In genomic region chr12:48038085-48038484, GRCh38 we compare ENCODE assay signal across 22 cellular contexts. TPM values are rescaled to one million over a fixed set of nuclear protein-coding genes. Genes with fewer than 3 reads are reported as not detected.
DNase-seq lines count a peak whose midpoint lies in the region; ATAC-seq and TF ChIP-seq lines count a peak whose summit lies in the region.
"Had no signal": no experiment of that assay in that cellular context is flagged by ENCODE, and none has a peak within 500 bp of the region (broad histone marks: within the 10 kb centered on the region; RNA-seq: fewer than 3 reads in every experiment).

No MANE protein-coding gene starts in this region.

- no peaks in the 10 kb centered on the region for H3K9me3 ChIP-seq in H9 (ENCODE audit: control insufficient read depth, low read depth, low read length)
- H3K9me3 ChIP-seq in hepatocyte (ENCODE audit: low read depth), result no peaks in the 10 kb centered on the region
- no peaks in the 10 kb centered on the region for H3K9me3 ChIP-seq in neuronal stem cell (replicated peaks in 1 of 2; ENCODE audit: control insufficient read depth in 2 of 2, insufficient read depth in 1 of 2, low read depth in 1 of 2, low read length in 2 of 2)
- H3K9me3 ChIP-seq: heart right ventricle, ovary, SJCRH30 had no signal

- H4K5ac ChIP-seq in H9 (ENCODE audit: insufficient read length, low read depth, low read length), result no peak overlapping the region

- no peak overlapping the region for H2BK120ac ChIP-seq in H9 (ENCODE audit: low read depth, low read length, poor library complexity, severe bottlenecking)
- no peak overlapping the region for H2BK120ac ChIP-seq in neuronal stem cell (ENCODE audit: low read depth, low read length)

- DNase-seq in H9, result no peak
- DNase-seq in NOMO-1 treated with dmso at 0.1 percent for 144 hours (lab: John Stamatoyannopoulos, UW; ENCODE audit: unreplicated experiment), result peak; percentile 19
- no peak for DNase-seq in hepatocyte (ENCODE audit: low spot score)
- DNase-seq in neuronal stem cell (ENCODE audit: low spot score), result no peak
- no peak for DNase-seq in NCI-H2171 treated with DMSO at 0.1 percent for 48 hours (lab: John Stamatoyannopoulos, UW)
- no peak for DNase-seq in posterior cingulate gyrus
- DNase-seq in activated naive CD4-positive, alpha-beta T cell treated with anti-CD3 and anti-CD28 coated beads, Interleukin-2, amount 50 U/mL, for 72 hours (ENCODE audit: low spot score in 2 of 2), result no peak
- DNase-seq: activated CD4-positive, alpha-beta T cell treated with anti-CD3 and anti-CD28 coated beads for 1 hour; activated CD8-positive, alpha-beta memory T cell treated with anti-CD3 and anti-CD28 coated beads, Interleukin-2, amount 10 ng/mL, durations not matched to agents 7 days and 5 days; activated effector memory CD4-positive, alpha-beta T cell treated with Interleukin-2 at 50 U/mL for 16 hours; amniotic stem cell; effector memory CD4-positive, alpha-beta T cell; GM23248; heart right ventricle; NCI-H1694 treated with DMSO at 0.1 percent for 48 hours; NCI-H446; NK-92 treated with Interleukin-12 subunit alpha and Interleukin-12 subunit beta, amount 100 ng/mL, for 24 hours had no signal

- no peak overlapping the region for H3T11ph ChIP-seq in H9 (ENCODE audit: low read length)

- peak overlapping the region; percentile 3 for H3K4me2 ChIP-seq in H9 (ENCODE audit: insufficient read depth, insufficient read length, low read length)
- H3K4me2 ChIP-seq in hepatocyte, result peak overlapping the region; percentile 42
- no peak overlapping the region for H3K4me2 ChIP-seq in neuronal stem cell (ENCODE audit: insufficient read depth, low read length, poor library complexity, severe bottlenecking)

- no peak overlapping the region for H3K4ac ChIP-seq in H9 (ENCODE audit: low read depth, low read length)
- no peak overlapping the region for H3K4ac ChIP-seq in neuronal stem cell (ENCODE audit: low read length)

- H2BK12ac ChIP-seq in H9 (ENCODE audit: insufficient read length, low read depth, low read length) (peak overlapping the region; percentile 53), neuronal stem cell (ENCODE audit: low read length) (no peak overlapping the region)

- H3K23ac ChIP-seq in H9 (ENCODE audit: insufficient read length, low read depth, low read length) (no peak overlapping the region), neuronal stem cell (ENCODE audit: low read depth, low read length, poor library complexity) (no peak overlapping the region)

- H2AFZ ChIP-seq in H9 (ENCODE audit: low read length) (no peak overlapping the region), hepatocyte (peak overlapping the region; percentile 24), neuronal stem cell (ENCODE audit: low read length) (peak overlapping the region; percentile 86)

- H3K27me3 ChIP-seq in H9 (ENCODE audit: insufficient read depth, low read length), result peaks cover 5% of the 10 kb centered on the region; the same call in 1 of the 2 replicates
- H3K27me3 ChIP-seq in hepatocyte, result no peaks in the 10 kb centered on the region
- H3K27me3 ChIP-seq in neuronal stem cell (ENCODE audit: control insufficient read depth in 3 of 3, insufficient read depth in 3 of 3, low read depth in 1 of 3, low read length in 3 of 3), result no peaks in the 10 kb centered on the region
- H3K27me3 ChIP-seq: ovary, SJCRH30 had no signal

- no peak overlapping the region for H3K56ac ChIP-seq in H9 (ENCODE audit: insufficient read length, low read depth, low read length)

- H4K91ac ChIP-seq in H9 (ENCODE audit: insufficient read length, low read depth, low read length) (peak overlapping the region; percentile 11), neuronal stem cell (ENCODE audit: low read depth, low read length, poor library complexity) (peak overlapping the region; percentile 13)

- H3K79me1 ChIP-seq in H9 (ENCODE audit: insufficient read depth, low read depth, low read length, poor library complexity, severe bottlenecking) (no peaks in the 10 kb centered on the region), neuronal stem cell (ENCODE audit: low read depth, low read length) (no peaks in the 10 kb centered on the region)

- H3K23me2 ChIP-seq in H9 (ENCODE audit: insufficient read length, low read depth, low read length, poor library complexity, severe bottlenecking), result no peaks in the 10 kb centered on the region

- H4K20me1 ChIP-seq in H9 (ENCODE audit: control insufficient read depth, insufficient read depth, insufficient read length) (no peaks in the 10 kb centered on the region), hepatocyte (ENCODE audit: insufficient read depth, poor library complexity, severe bottlenecking) (no peaks in the 10 kb centered on the region)

- H3K18ac ChIP-seq in H9 (ENCODE audit: insufficient read length, low read depth, low read length), result peak overlapping the region; percentile 82
- H3K18ac ChIP-seq in neuronal stem cell (ENCODE audit: low read length), result peak overlapping the region; percentile 68

- WGBS in H9 (ENCODE audit: extremely low coverage, insufficient read length, low lambda C conversion rate), result no CpG with 5 or more reads among the region's 5 CpGs
- 83% methylated on average over 5 of the region's 5 CpGs for WGBS in hepatocyte (ENCODE audit: low lambda C conversion rate, missing lambda C conversion rate)
- no CpG with 5 or more reads among the region's 5 CpGs for WGBS in neuronal stem cell (ENCODE audit: extremely low coverage in 2 of 2, insufficient read length in 2 of 2, insufficient replicate concordance in 1 of 2), 2 donors

- H3K4me1 Mint-ChIP-seq in H9, result peaks cover 31 to 33% of the 10 kb centered on the region in 2 experiments
- H3K4me1 Mint-ChIP-seq: activated CD8-positive, alpha-beta memory T cell treated with anti-CD3 and anti-CD28 coated beads, Interleukin-2, amount 10 ng/mL, durations not matched to agents 7 days and 5 days had no signal

- TF ChIP-seq CTCF in H9 (conservative IDR thresholded peaks at IDR 0.05), result no peak
- no peak for TF ChIP-seq CTCF in hepatocyte (IDR thresholded peaks at IDR 0.05; ENCODE audit: poor library complexity)

- H3K79me2 ChIP-seq in H9 (ENCODE audit: insufficient read depth, low read length) (no peaks in the 10 kb centered on the region), hepatocyte (no peaks in the 10 kb centered on the region)

- H2BK15ac ChIP-seq in H9 (ENCODE audit: low read depth, low read length) (no peak overlapping the region), neuronal stem cell (ENCODE audit: low read length) (no peak overlapping the region)

- H3K9ac ChIP-seq in H9 (ENCODE audit: extremely low read depth, insufficient read length, low read length), result no peak overlapping the region
- H3K9ac ChIP-seq in neuronal stem cell (ENCODE audit: low read depth, low read length, poor library complexity), result no peak overlapping the region
- H3K9ac ChIP-seq: GM23248 had no signal

- H3K27me3 Mint-ChIP-seq in H9 (ENCODE audit: low read depth), result peaks cover 74% of the 10 kb centered on the region
- H3K27me3 Mint-ChIP-seq: activated CD8-positive, alpha-beta memory T cell treated with anti-CD3 and anti-CD28 coated beads, Interleukin-2, amount 10 ng/mL, durations not matched to agents 7 days and 5 days; central memory CD8-positive, alpha-beta T cell had no signal

- peak overlapping the region; percentile 16 to 74 (median 66); a peak in 6 of 7 replicates for H3K27ac Mint-ChIP-seq in H9
- H3K27ac Mint-ChIP-seq in activated naive CD4-positive, alpha-beta T cell treated with anti-CD3 and anti-CD28 coated beads, Interleukin-2, amount 50 U/mL, for 72 hours, result peak overlapping the region in 1 of 2 donors; percentile 38
- H3K27ac Mint-ChIP-seq: activated CD8-positive, alpha-beta memory T cell treated with anti-CD3 and anti-CD28 coated beads, Interleukin-2, amount 10 ng/mL, durations not matched to agents 7 days and 5 days had no signal

- H3K14ac ChIP-seq in H9 (ENCODE audit: insufficient read depth, low read length) (peak overlapping the region; percentile 74; the same call in 1 of the 2 replicates), neuronal stem cell (ENCODE audit: low read length) (no peak overlapping the region)

- H2BK20ac ChIP-seq in H9 (ENCODE audit: low read depth, low read length, poor library complexity, severe bottlenecking), result no peak overlapping the region

- H3K4me1 ChIP-seq in H9 (ENCODE audit: insufficient read depth, low read length) (peaks cover 12% of the 10 kb centered on the region; the same call in 1 of the 2 replicates), hepatocyte (ENCODE audit: insufficient read depth) (peaks cover 17% of the 10 kb centered on the region), neuronal stem cell (ENCODE audit: control insufficient read depth in 2 of 2, insufficient read depth in 1 of 2, low read depth in 1 of 2, low read length in 2 of 2) (peaks cover 15 to 24% of the 10 kb centered on the region in 2 donors)
- H3K4me1 ChIP-seq: SJCRH30 had no signal

- H3K36me3 Mint-ChIP-seq in H9 (ENCODE audit: insufficient read depth in 1 of 3, low read depth in 3 of 3), result peaks cover 0 to 4% (median under 1%) of the 10 kb centered on the region in 3 experiments; a peak in 4 of 7 replicates
- H3K36me3 Mint-ChIP-seq in activated naive CD4-positive, alpha-beta T cell treated with anti-CD3 and anti-CD28 coated beads, Interleukin-2, amount 50 U/mL, for 72 hours, result no peaks in the 10 kb centered on the region

- H3K4me3 ChIP-seq in hepatocyte (no peak overlapping the region), neuronal stem cell (ENCODE audit: low read length in 2 of 2) (no peak overlapping the region)
- H3K4me3 ChIP-seq: GM23248, heart right ventricle, ovary, SJCRH30 had no signal

- intact Hi-C loops in posterior cingulate gyrus (cut with DNase I), result no loop called here

- no peak overlapping the region for H2BK5ac ChIP-seq in H9 (ENCODE audit: insufficient read length, low read length)
- H2BK5ac ChIP-seq in neuronal stem cell (ENCODE audit: low read length), result no peak overlapping the region

- peak overlapping the region; percentile 12 to 61; a peak in 4 of 5 replicates for H3K4me3 Mint-ChIP-seq in H9
- H3K4me3 Mint-ChIP-seq: activated CD8-positive, alpha-beta memory T cell treated with anti-CD3 and anti-CD28 coated beads, Interleukin-2, amount 10 ng/mL, durations not matched to agents 7 days and 5 days; central memory CD8-positive, alpha-beta T cell had no signal

- H3K27ac ChIP-seq in H9 (ENCODE audit: insufficient read length, low read depth, low read length) (peak overlapping the region; percentile 5), hepatocyte (peak overlapping the region; percentile 55), neuronal stem cell (replicated peaks; ENCODE audit: low read length) (peak overlapping the region; percentile 91)
- H3K27ac ChIP-seq: GM23248, heart right ventricle, ovary, SJCRH30 had no signal

- H4K8ac ChIP-seq in H9 (replicated peaks; ENCODE audit: insufficient read length, low read depth, low read length) (no peak overlapping the region), neuronal stem cell (ENCODE audit: low read depth, low read length) (no peak overlapping the region)

- H2AK5ac ChIP-seq in H9 (ENCODE audit: insufficient read length, low read length) (no peak overlapping the region), neuronal stem cell (ENCODE audit: low read depth, low read length) (no peak overlapping the region)

- H3K9me3 Mint-ChIP-seq in H9, result no peaks in the 10 kb centered on the region
- no peaks in the 10 kb centered on the region for H3K9me3 Mint-ChIP-seq in activated naive CD4-positive, alpha-beta T cell treated with anti-CD3 and anti-CD28 coated beads, Interleukin-2, amount 50 U/mL, for 72 hours
- H3K9me3 Mint-ChIP-seq: central memory CD8-positive, alpha-beta T cell had no signal

- H3K36me3 ChIP-seq in hepatocyte (replicated peaks; ENCODE audit: insufficient read depth, low read depth), result no peaks in the 10 kb centered on the region
- peaks cover 0 to 14% of the 10 kb centered on the region in 2 donors for H3K36me3 ChIP-seq in neuronal stem cell (replicated peaks in 1 of 2; ENCODE audit: control insufficient read depth in 2 of 2, insufficient read depth in 2 of 2, low read length in 2 of 2)
- H3K36me3 ChIP-seq: ovary had no signal

- no peak for ATAC-seq in GM21717 (IDR thresholded peaks at IDR 0.05; ENCODE audit: unreplicated experiment)
- no peak for ATAC-seq in activated naive CD4-positive, alpha-beta T cell treated with anti-CD3 and anti-CD28 coated beads, Interleukin-2, amount 50 U/mL, for 72 hours
- ATAC-seq: activated CD8-positive, alpha-beta memory T cell treated with anti-CD3 and anti-CD28 coated beads, Interleukin-2, amount 10 ng/mL, durations not matched to agents 7 days and 5 days; heart right ventricle had no signal

- H3K9me2 ChIP-seq in hepatocyte (replicated peaks; ENCODE audit: insufficient read depth), result no peaks in the 10 kb centered on the region

RNA-seq across cellular contexts. Expression of gene COL2A1, which starts 33.8 kb away (rescaled TPM):
- total RNA-seq in H9 (2021) (10.8 and 11.4 TPM in 2 replicates), hepatocyte (32.7 and 52.5 TPM in 2 replicates)
- 43.8 and 57.9 TPM in 2 replicates for polyA plus RNA-seq in hepatocyte
- 481 TPM for polyA plus RNA-seq in neuronal stem cell (2013, experiment 1 of 2)
- polyA plus RNA-seq in neuronal stem cell (2013, experiment 2 of 2), result 461 TPM
- total RNA-seq in activated naive CD4-positive, alpha-beta T cell treated with anti-CD3 and anti-CD28 coated beads, Interleukin-2, amount 50 U/mL, for 72 hours, result not detected
- total RNA-seq: GM23248, LHCN-M2 had no signal
- polyA plus RNA-seq: GM23248 had no signal

Comparison
In these comparisons a context has a peak if more than half of its experiments do, and no peak if none do; other contexts are left out.
1. H3K27ac ChIP-seq: peak in every context shown above with its lines; median percentile 91 in neuronal stem cell; 55 in hepatocyte; 5 in H9.
2. RNA of gene COL2A1, which starts 33.8 kb away (total RNA-seq): 32.7 to 52.5 TPM in hepatocyte and 10.8 to 11.4 TPM in H9; not detected in activated naive CD4-positive, alpha-beta T cell treated with anti-CD3 and anti-CD28 coated beads, Interleukin-2, amount 50 U/mL, for 72 hours; every median in the first group is over 10 times any median in the second.